In genomic region chr2:9003616-9004337, GRCh38 we compare ENCODE assay signal across 8 cellular contexts. TPM values are rescaled to one million over a fixed set of nuclear protein-coding genes. Genes with fewer than 3 reads are reported as not detected.
A peak's percentile ranks its signal among the peaks of the same experiment; 100 is the strongest.
DNase-seq lines count a peak whose midpoint lies in the region; ATAC-seq, FAIRE-seq and TF ChIP-seq lines count a peak whose summit lies in the region.

Gene MBOAT2 (minus strand): TSS chr2:9003684. CDS start chr2:9003614, 70 bp downstream.

- peak within 1 kb of the TSS; percentile 56 for H3K27ac ChIP-seq in rectal smooth muscle tissue (ENCODE audit: low read depth, low read length)
- peak within 1 kb of the TSS; percentile 96 for H3K27ac ChIP-seq in vagina

- TF ChIP-seq POLR2A in GM12891 (IDR thresholded peaks at IDR 0.05; ENCODE audit: low read depth, low read length): no peak
- TF ChIP-seq POLR2A in vagina (IDR thresholded peaks at IDR 0.05): peak in 1 of 2 donors; percentile 61

- H3K4me3 ChIP-seq in astrocyte of the cerebellum (ENCODE audit: low read depth, low read length): peak within 1 kb of the TSS; percentile 71
- H3K4me3 ChIP-seq in rectal smooth muscle tissue (ENCODE audit: low read length): peak within 1 kb of the TSS; percentile 73
- peak within 1 kb of the TSS; percentile 78 to 94 for H3K4me3 ChIP-seq in vagina

- peak; percentile 60 for FAIRE-seq in GM12891 (lab: Jason Lieb, UNC)

- DNase-seq in GM12891 (ENCODE audit: insufficient read length, low spot score) (peak; percentile 84), NCI-H1436 treated with DMSO at 0.1 percent for 48 hours (lab: John Stamatoyannopoulos, UW) (peak; percentile 68), T-helper 9 cell (peak; percentile 65), astrocyte of the cerebellum (ENCODE audit: low read depth) (peak; percentile 78), hepatic stellate cell (ENCODE audit: low spot score) (peak; percentile 98), vagina (ENCODE audit: extremely low spot score in 2 of 2) (no peak)

- ATAC-seq in HG02759 (IDR thresholded peaks at IDR 0.05; ENCODE audit: unreplicated experiment): peak; percentile 90

- no peak for TF ChIP-seq CTCF in astrocyte of the cerebellum (IDR thresholded peaks at IDR 0.05; ENCODE audit: low read depth, low read length, missing control alignments)
- TF ChIP-seq CTCF in vagina (IDR thresholded peaks at IDR 0.05): no peak

- in situ Hi-C loops in astrocyte of the cerebellum (cut with HindIII; ENCODE audit: low sequenced_read_pairs): no loop called here

- peak within 1 kb of the TSS; percentile 45 for H3K9ac ChIP-seq in rectal smooth muscle tissue (ENCODE audit: low read length)

- peaks cover 3% of the 10 kb centered on the region for H3K4me1 ChIP-seq in rectal smooth muscle tissue (ENCODE audit: control insufficient read depth, insufficient read depth, low read length)
- H3K4me1 ChIP-seq in vagina: peaks cover 28% of the 10 kb centered on the region

- H3K9me3 ChIP-seq in vagina: no peaks in the 10 kb centered on the region

- H3K27me3 ChIP-seq in rectal smooth muscle tissue (ENCODE audit: control insufficient read depth, insufficient read depth, low read length) (no peaks in the 10 kb centered on the region), vagina (no peaks in the 10 kb centered on the region)

- H3K36me3 ChIP-seq in rectal smooth muscle tissue (ENCODE audit: control insufficient read depth, insufficient read depth, low read length): no peaks in the 10 kb centered on the region
- H3K36me3 ChIP-seq in vagina: no peaks in the 10 kb centered on the region

- intact Hi-C loops in vagina (cut with DNase I): no loop called here

TF ChIP-seq in GM12891, 5 proteins besides CTCF, POLR2A, EP300 and RAD21:
- TF ChIP-seq PAX5 (IDR thresholded peaks at IDR 0.05; ENCODE audit: insufficient read depth, low read length, severe bottlenecking) (no peak), TAF1 (IDR thresholded peaks at IDR 0.05; ENCODE audit: low read depth, low read length) (no peak), POLR2AphosphoS5 (IDR thresholded peaks at IDR 0.05; ENCODE audit: low read depth, low read length) (no peak), POU2F2 (IDR thresholded peaks at IDR 0.05; ENCODE audit: low read depth, low read length) (no peak), SPI1 (IDR thresholded peaks at IDR 0.05; ENCODE audit: low read depth, low read length) (no peak)
TF ChIP-seq in GM12891: peak in this region for 0.

RNA-seq across cellular contexts. Expression of gene MBOAT2, which starts in this region (rescaled TPM):
- 2.8 TPM for polyA plus RNA-seq in GM12891 (2012; ENCODE audit: low read depth, missing spikeins)
- 32.9 TPM for total RNA-seq in vagina

Comparison
In these comparisons a context has a peak if more than half of its experiments do, and no peak if none do; other contexts are left out.
1. DNase-seq: peak in GM12891 (single experiment), NCI-H1436 treated with DMSO at 0.1 percent for 48 hours (single experiment), T-helper 9 cell (single experiment), astrocyte of the cerebellum (single experiment) and hepatic stellate cell (single experiment); none in vagina (0 of 2).
2. Peak in every context shown above with its lines, with median percentiles within 50 percentile points of each other: H3K4me3 ChIP-seq.